ENCODE assay signal across 19 cellular contexts in genomic region chr6:149820506-149820905, GRCh38. TPM values are rescaled to one million over a fixed set of nuclear protein-coding genes. Genes with fewer than 3 reads are reported as not detected.
DNase-seq lines count a peak whose midpoint lies in the region; ATAC-seq, FAIRE-seq and TF ChIP-seq lines count a peak whose summit lies in the region.
"Had no signal": no experiment of that assay in that cellular context is flagged by ENCODE, and none has a peak within 500 bp of the region (broad histone marks: within the 10 kb centered on the region; RNA-seq: fewer than 3 reads in every experiment).

No MANE protein-coding gene starts in this region.

- H3K27me3 Mint-ChIP-seq in glutamatergic neuron (ENCODE audit: unreplicated experiment), result peaks cover 3% of the 10 kb centered on the region

- TF ChIP-seq POLR2A in HepG2 (IDR thresholded peaks at IDR 0.05; ENCODE audit: insufficient read depth in 1 of 2, low read depth in 2 of 2, low read length in 2 of 2) (no peak), right lobe of liver (IDR thresholded peaks at IDR 0.05) (no peak)

- H3K4me1 Mint-ChIP-seq in glutamatergic neuron (ENCODE audit: low read depth, unreplicated experiment), result no peaks in the 10 kb centered on the region

- no peak for TF ChIP-seq CTCF in HepG2 (CRISPR knock-in tag; IDR thresholded peaks at IDR 0.05)
- no peak for TF ChIP-seq CTCF in right lobe of liver (IDR thresholded peaks at IDR 0.05)
- peak; percentile 49 for TF ChIP-seq CTCF in MM.1S (IDR thresholded peaks at IDR 0.05; ENCODE audit: low read length)
- TF ChIP-seq CTCF in VCaP (conservative IDR thresholded peaks at IDR 0.05), result peak; percentile 53
- no peak for TF ChIP-seq CTCF in glutamatergic neuron (IDR thresholded peaks at IDR 0.05; ENCODE audit: partially characterized antibody, unreplicated experiment)
- no peak for TF ChIP-seq CTCF in pancreas (IDR thresholded peaks at IDR 0.05)

- H3K9me3 ChIP-seq in HepG2 (ENCODE audit: low read length), result no peaks in the 10 kb centered on the region
- H3K9me3 ChIP-seq in right lobe of liver, result no peaks in the 10 kb centered on the region
- H3K9me3 ChIP-seq in MM.1S (replicated peaks; ENCODE audit: insufficient read depth, low read length), result no peaks in the 10 kb centered on the region
- no peaks in the 10 kb centered on the region for H3K9me3 ChIP-seq in pancreas
- H3K9me3 ChIP-seq: HAP-1 had no signal

- H3K4me2 ChIP-seq in HepG2 (ENCODE audit: low read depth, low read length), result no peak overlapping the region
- no peak overlapping the region for H3K4me2 ChIP-seq in MM.1S (ENCODE audit: low read depth, low read length)

- intact Hi-C loops in HepG2 (cut with micrococcal nuclease; ENCODE audit: unreplicated experiment) (no loop called here), right lobe of liver (cut with DNase I) (no loop called here), pancreas (cut with DNase I) (no loop called here)

- H2AFZ ChIP-seq in HepG2 (ENCODE audit: low read length) (no peak overlapping the region), MM.1S (ENCODE audit: low read length) (no peak overlapping the region)

- H3K36me3 ChIP-seq in HepG2 (replicated peaks in 1 of 2; ENCODE audit: control insufficient read depth in 1 of 2, insufficient read depth in 2 of 2, low read length in 2 of 2), result peaks cover 0 to 16% of the 10 kb centered on the region in 2 experiments; a peak in 4 of 5 replicates
- H3K36me3 ChIP-seq in right lobe of liver, result no peaks in the 10 kb centered on the region
- H3K36me3 ChIP-seq in MM.1S (replicated peaks; ENCODE audit: insufficient read depth, low read length), result no peaks in the 10 kb centered on the region
- H3K36me3 ChIP-seq in pancreas, result no peaks in the 10 kb centered on the region
- H3K36me3 ChIP-seq: HAP-1 had no signal

- H3K27ac Mint-ChIP-seq in glutamatergic neuron (ENCODE audit: unreplicated experiment), result no peak overlapping the region

- no peak for ATAC-seq in HepG2
- ATAC-seq in right lobe of liver, result no peak
- ATAC-seq in pancreas, result no peak

- BruUV-seq in HepG2 (replicated peaks; lab: Mats Ljungman, UMichigan), result no TSS peak

- no peak for TF ChIP-seq RAD21 in HepG2 (CRISPR knock-in tag; IDR thresholded peaks at IDR 0.05)

- TF ChIP-seq EP300 in HepG2 (IDR thresholded peaks at IDR 0.05; ENCODE audit: low read depth in 2 of 2, low read length in 2 of 2), result no peak
- TF ChIP-seq EP300 in HepG2 (CRISPR knock-in tag; IDR thresholded peaks at IDR 0.05; ENCODE audit: borderline replicate concordance), result no peak

- WGBS in HepG2 (ENCODE audit: low lambda C conversion rate), result 96% methylated on average over 7 of the region's 7 CpGs
- WGBS in right lobe of liver (ENCODE audit: insufficient coverage, low coverage, low lambda C conversion rate, missing lambda C conversion rate), result 91% methylated on average over 7 of the region's 7 CpGs
- WGBS in pancreas, 2 donors, result 92 to 95% methylated on average over 7 of the region's 7 CpGs

- H3K79me2 ChIP-seq in HepG2 (ENCODE audit: insufficient read depth, low read length) (no peaks in the 10 kb centered on the region), MM.1S (ENCODE audit: low read length) (no peaks in the 10 kb centered on the region)

- H3K9me3 Mint-ChIP-seq in glutamatergic neuron (ENCODE audit: unreplicated experiment), result no peaks in the 10 kb centered on the region

- H3K4me1 ChIP-seq in HepG2 (ENCODE audit: insufficient read depth, low read length), result no peaks in the 10 kb centered on the region
- no peaks in the 10 kb centered on the region for H3K4me1 ChIP-seq in right lobe of liver
- no peaks in the 10 kb centered on the region for H3K4me1 ChIP-seq in MM.1S (ENCODE audit: low read length)
- H3K4me1 ChIP-seq in pancreas, result no peaks in the 10 kb centered on the region
- H3K4me1 ChIP-seq: HAP-1 had no signal

- DNase-seq in HepG2 (ENCODE audit: low spot score), result no peak
- DNase-seq in right lobe of liver, result no peak
- DNase-seq in MM.1S, result peak; percentile 71
- no peak for DNase-seq in glutamatergic neuron
- DNase-seq in NOMO-1 (lab: John Stamatoyannopoulos, UW; ENCODE audit: unreplicated experiment in 2 of 2), result no peak
- no peak for DNase-seq in pancreas
- DNase-seq: ACHN, AML-193, COR-L47, EL, KBM-7, NCI-H1105 treated with DMSO at 0.1 percent for 48 hours, NCI-H1694 treated with DMSO at 0.1 percent for 48 hours, NCI-H226, NCI-H526, T-helper 1 cell had no signal

- H4K20me1 ChIP-seq in HepG2 (ENCODE audit: insufficient read depth, low read length), result no peaks in the 10 kb centered on the region
- no peaks in the 10 kb centered on the region for H4K20me1 ChIP-seq in MM.1S (ENCODE audit: insufficient read depth, low read length)

- H3K4me3 ChIP-seq in HepG2 (replicated peaks in 1 of 3; ENCODE audit: insufficient read depth in 1 of 3, low read depth in 2 of 3, low read length in 3 of 3) (no peak overlapping the region), right lobe of liver (no peak overlapping the region), MM.1S (ENCODE audit: low read length) (no peak overlapping the region), pancreas (no peak overlapping the region)
- H3K4me3 ChIP-seq: HAP-1, SK-N-MC had no signal

- H3K9me2 ChIP-seq in MM.1S (replicated peaks; ENCODE audit: insufficient read depth, low read length), result no peaks in the 10 kb centered on the region

- no peaks in the 10 kb centered on the region for H3K27me3 ChIP-seq in HepG2 (ENCODE audit: control insufficient read depth in 1 of 2, insufficient read depth in 2 of 2, low read length in 2 of 2)
- no peaks in the 10 kb centered on the region for H3K27me3 ChIP-seq in right lobe of liver
- H3K27me3 ChIP-seq in MM.1S (replicated peaks; ENCODE audit: insufficient read depth, low read length), result no peaks in the 10 kb centered on the region
- H3K27me3 ChIP-seq in pancreas, result no peaks in the 10 kb centered on the region

- POLR2A ChIA-PET in HepG2 (lab: Yijun Ruan, JAX), result no interaction called here

- H3K9ac ChIP-seq in HepG2 (ENCODE audit: insufficient read depth, low read depth, low read length) (no peak overlapping the region), MM.1S (ENCODE audit: low read length) (no peak overlapping the region)

- no peak for FAIRE-seq in HepG2 (lab: Jason Lieb, UNC)
- no peak for FAIRE-seq in pancreas (lab: Jason Lieb, UNC)

- CTCF ChIA-PET in HepG2 (lab: Yijun Ruan, JAX; ENCODE audit: low intra/inter-chr PET ratio, low total read pairs), result no interaction called here

- no peaks in the 10 kb centered on the region for H3F3A ChIP-seq in MM.1S (ENCODE audit: insufficient read depth, low read length)

- peaks cover 4% of the 10 kb centered on the region for H3K36me3 Mint-ChIP-seq in glutamatergic neuron (ENCODE audit: unreplicated experiment)

- no peak overlapping the region for H3K27ac ChIP-seq in HepG2 (ENCODE audit: extremely low read length, insufficient read depth, low read length)
- H3K27ac ChIP-seq in right lobe of liver, result no peak overlapping the region
- no peak overlapping the region for H3K27ac ChIP-seq in MM.1S (ENCODE audit: low read length)
- H3K27ac ChIP-seq in VCaP, result no peak overlapping the region
- H3K27ac ChIP-seq in pancreas, result no peak overlapping the region
- H3K27ac ChIP-seq: SK-N-MC had no signal

- no peak overlapping the region for H3K4me3 Mint-ChIP-seq in glutamatergic neuron (ENCODE audit: unreplicated experiment)

- in situ Hi-C loops in HepG2 (cut with HindIII; ENCODE audit: extremely low pct_ligation_motif_present, low pct_unique_long_range_greater_than_20kb), result no loop called here

TF ChIP-seq in HepG2, 621 proteins besides CTCF, POLR2A, EP300 and RAD21:
- TF ChIP-seq ZBTB33 (CRISPR knock-in tag; IDR thresholded peaks at IDR 0.05) (peak; percentile 37; the same call in 1 of the 2 replicates), ZNF766 (CRISPR knock-in tag; IDR thresholded peaks at IDR 0.05; ENCODE audit: borderline replicate concordance) (no peak)

RNA-seq across cellular contexts. Expression of gene LRP11, which starts 43.7 kb away (rescaled TPM):
- total RNA-seq in HepG2 (2016; rRNA removed; fragmentation: Illumina TruSeq; extraction: Trizol) (32.1 and 48.9 TPM in 2 replicates), right lobe of liver (10 to 100 TPM in 1 of 6 experiments, 1 to 10 TPM in 5; 6.8 to 11.1 (median 9.3) TPM), glutamatergic neuron (ENCODE audit: unreplicated experiment) (10.8 TPM), pancreas (10 to 100 TPM; 10.9 to 22.2 (median 15.2) TPM)
- total RNA-seq in HepG2 (2016; cell fraction: cytosol; rRNA removed; fragmentation: Illumina TruSeq; extraction: Trizol; ENCODE audit: low read depth), result 13.6 and 13.7 TPM in 2 replicates
- total RNA-seq in HepG2 (2016; cell fraction: insoluble cytoplasmic fraction; rRNA removed; fragmentation: Illumina TruSeq; extraction: Trizol), result 32.2 and 47.6 TPM in 2 replicates
- 24.5 and 28.9 TPM in 2 replicates for total RNA-seq in HepG2 (2016; cell fraction: membrane; rRNA removed; fragmentation: Illumina TruSeq; extraction: Trizol)
- total RNA-seq in HepG2 (2016; cell fraction: nucleus; rRNA removed; fragmentation: Illumina TruSeq; extraction: Trizol), result 41.9 and 47.5 TPM in 2 replicates
- polyA plus RNA-seq in HepG2 (2011; rRNA removed) (32.4 and 35.8 TPM in 2 replicates), pancreas (10 to 100 TPM in 1 of 2 donors, 1 to 10 TPM in 1; 5.4 to 19.7 TPM)
- 25.8 and 29.0 TPM in 2 replicates for polyA plus RNA-seq in HepG2 (2011; cell fraction: cytosol; rRNA removed)
- 17.4 and 23.9 TPM in 2 replicates for polyA plus RNA-seq in HepG2 (2011; cell fraction: nucleus; rRNA removed)
- polyA plus RNA-seq in HepG2 (2012), result 41.6 TPM in 2 replicates
- polyA plus RNA-seq in HepG2 (2016; cell fraction: cytosol; fragmentation: Illumina TruSeq; extraction: Trizol; ENCODE audit: low read depth), result 5.0 and 5.9 TPM in 2 replicates
- polyA plus RNA-seq in HepG2 (2016; cell fraction: insoluble cytoplasmic fraction; fragmentation: Illumina TruSeq; extraction: Trizol; ENCODE audit: low read depth), result 33.9 and 34.7 TPM in 2 replicates
- 16.2 and 18.5 TPM in 2 replicates for polyA plus RNA-seq in HepG2 (2016; cell fraction: membrane; fragmentation: Illumina TruSeq; extraction: Trizol; ENCODE audit: low read depth)
- 61.0 and 62.4 TPM in 2 replicates for polyA plus RNA-seq in HepG2 (2016; cell fraction: nucleus; fragmentation: Illumina TruSeq; extraction: Trizol; ENCODE audit: insufficient read depth, low read depth)
- 115 and 160 TPM in 2 replicates for polyA minus RNA-seq in HepG2 (2011; rRNA and poly(A)+ RNA removed; ENCODE audit: low replicate concordance)
- polyA minus RNA-seq in HepG2 (2011; cell fraction: cytosol; rRNA and poly(A)+ RNA removed), result 33.6 and 36.5 TPM in 2 replicates
- polyA minus RNA-seq in HepG2 (2011; cell fraction: nucleus; rRNA and poly(A)+ RNA removed), result 18.3 and 25.0 TPM in 2 replicates

Comparison
In these comparisons a context has a peak if more than half of its experiments do, and no peak if none do; other contexts are left out.
1. CTCF ChIP-seq: peak in MM.1S (single experiment) and VCaP (single experiment); none in HepG2 (single experiment), right lobe of liver (0 of 4), glutamatergic neuron (single experiment) and pancreas (0 of 4).